8 cellular contexts compared by ENCODE assay signal in genomic region chrX:134520860-134521390, GRCh38.
A peak's percentile ranks its signal among the peaks of the same experiment; 100 is the strongest.
DNase-seq lines count a peak whose midpoint lies in the region; ATAC-seq and TF ChIP-seq lines count a peak whose summit lies in the region.

No MANE protein-coding gene starts in this region.

- WGBS in smooth muscle cell (ENCODE audit: low lambda C conversion rate): 70% methylated on average over 3 of the region's 3 CpGs

- H3K79me2 ChIP-seq in MM.1S (ENCODE audit: low read length) (no peaks in the 10 kb centered on the region), smooth muscle cell (ENCODE audit: low read depth) (no peaks in the 10 kb centered on the region)

- no peak overlapping the region for H3K27ac ChIP-seq in MM.1S (ENCODE audit: low read length)
- H3K27ac ChIP-seq in smooth muscle cell (ENCODE audit: low read depth): no peak overlapping the region

- H3K9ac ChIP-seq in MM.1S (ENCODE audit: low read length): no peak overlapping the region
- no peak overlapping the region for H3K9ac ChIP-seq in smooth muscle cell (ENCODE audit: low read depth)

- H4K20me1 ChIP-seq in MM.1S (ENCODE audit: insufficient read depth, low read length) (no peaks in the 10 kb centered on the region), smooth muscle cell (ENCODE audit: low read depth) (no peaks in the 10 kb centered on the region)

- H3K4me3 ChIP-seq in MM.1S (ENCODE audit: low read length) (no peak overlapping the region), smooth muscle cell (no peak overlapping the region)

- H3K27me3 ChIP-seq in MM.1S (replicated peaks; ENCODE audit: insufficient read depth, low read length) (no peaks in the 10 kb centered on the region), smooth muscle cell (ENCODE audit: low read depth) (no peaks in the 10 kb centered on the region)

- H3K9me2 ChIP-seq in MM.1S (replicated peaks; ENCODE audit: insufficient read depth, low read length): no peaks in the 10 kb centered on the region

- no peak for ATAC-seq in HG03280 (IDR thresholded peaks at IDR 0.05; ENCODE audit: unreplicated experiment)

- H3K36me3 ChIP-seq in MM.1S (replicated peaks; ENCODE audit: insufficient read depth, low read length) (no peaks in the 10 kb centered on the region), smooth muscle cell (ENCODE audit: low read depth) (no peaks in the 10 kb centered on the region)

- no peaks in the 10 kb centered on the region for H3K4me1 ChIP-seq in MM.1S (ENCODE audit: low read length)
- H3K4me1 ChIP-seq in smooth muscle cell (ENCODE audit: low read depth): no peaks in the 10 kb centered on the region

- H3F3A ChIP-seq in MM.1S (ENCODE audit: insufficient read depth, low read length) (no peaks in the 10 kb centered on the region), smooth muscle cell (ENCODE audit: low read depth) (no peaks in the 10 kb centered on the region)

- TF ChIP-seq CTCF in AG09319 (IDR thresholded peaks at IDR 0.05; ENCODE audit: low read depth, low read length) (peak; percentile 87), GM13976 (IDR thresholded peaks at IDR 0.05; ENCODE audit: borderline replicate concordance, control extremely low read depth, extremely low read depth, insufficient read depth, missing control alignments) (peak; percentile 59), MM.1S (IDR thresholded peaks at IDR 0.05; ENCODE audit: low read length) (peak; percentile 65), smooth muscle cell (IDR thresholded peaks at IDR 0.05; ENCODE audit: borderline replicate concordance, insufficient read depth, poor library complexity, severe bottlenecking) (peak; percentile 49)

- no peak for DNase-seq in AG09319 (ENCODE audit: extremely low read depth, low read depth)
- DNase-seq in GM13976 (ENCODE audit: low spot score): peak; percentile 45
- DNase-seq in MM.1S: peak; percentile 57
- peak; percentile 5 for DNase-seq in SKM-1 (lab: John Stamatoyannopoulos, UW; ENCODE audit: unreplicated experiment)
- DNase-seq in globus pallidus (ENCODE audit: low spot score): peak; percentile 5
- no peak for DNase-seq in smooth muscle cell (lab: John Stamatoyannopoulos, UW; ENCODE audit: unreplicated experiment)
- no peak for DNase-seq in stimulated activated naive CD4-positive, alpha-beta T cell (lab: John Stamatoyannopoulos, UW)

- H2AFZ ChIP-seq in MM.1S (ENCODE audit: low read length) (no peak overlapping the region), smooth muscle cell (ENCODE audit: low read depth) (no peak overlapping the region)

- H3K4me2 ChIP-seq in MM.1S (ENCODE audit: low read depth, low read length) (no peak overlapping the region), smooth muscle cell (no peak overlapping the region)

- H3K9me3 ChIP-seq in MM.1S (replicated peaks; ENCODE audit: insufficient read depth, low read length) (no peaks in the 10 kb centered on the region), smooth muscle cell (replicated peaks; ENCODE audit: low read depth) (no peaks in the 10 kb centered on the region)

- in situ Hi-C loops in GM13976 (cut with MboI; ENCODE audit: low sequenced_read_pairs, unreplicated experiment): loop anchor here (25.0 kb wide), 1 partner anchor 241 kb away; no protein-coding TSS in a partner anchor

Comparison
In these comparisons a context has a peak if more than half of its experiments do, and no peak if none do; other contexts are left out.
1. DNase-seq: peak in GM13976 (single experiment), MM.1S (single experiment), SKM-1 (single experiment) and globus pallidus (single experiment); none in AG09319 (single experiment), smooth muscle cell (single experiment) and stimulated activated naive CD4-positive, alpha-beta T cell (0 of 6).
2. Peak in every context shown above with its lines, with median percentiles within 50 percentile points of each other: CTCF ChIP-seq.